Comparison of ENCODE assay signal across 8 cellular contexts in genomic region chr12:11758838-11759509, GRCh38.
DNase-seq lines count a peak whose midpoint lies in the region; ATAC-seq and TF ChIP-seq lines count a peak whose summit lies in the region.

No MANE protein-coding gene starts in this region.

- ATAC-seq in GM19395 (IDR thresholded peaks at IDR 0.05; ENCODE audit: unreplicated experiment) (peak; percentile 52), Right ventricle myocardium superior (ENCODE audit: poor library complexity) (peak; percentile 26), HG02970 (IDR thresholded peaks at IDR 0.05; ENCODE audit: low FRiP score, unreplicated experiment) (no peak)
- ATAC-seq in stimulated activated naive CD8-positive, alpha-beta T cell treated with anti-CD3 and anti-CD28 coated beads, Interleukin-15, Interleukin-2, amounts not matched to agents 100 U/mL and 50 U/mL, for 24 hours, result no peak

- DNase-seq in MM.1S, result peak; percentile 27
- DNase-seq in Right ventricle myocardium superior, result no peak
- no peak for DNase-seq in NCI-H1092 treated with DMSO at 0.1 percent for 48 hours (lab: John Stamatoyannopoulos, UW)
- no peak for DNase-seq in stimulated activated naive CD8-positive, alpha-beta T cell treated with anti-CD3 and anti-CD28 coated beads, Interleukin-15, Interleukin-2, amounts not matched to agents 100 U/mL and 50 U/mL, for 24 hours
- no peak for DNase-seq in NCI-H526 (lab: John Stamatoyannopoulos, UW)

- H3K4me3 ChIP-seq in MM.1S (ENCODE audit: low read length) (peak overlapping the region; percentile 8; the same call in 1 of the 2 replicates), stomach smooth muscle (ENCODE audit: low read length in 2 of 2) (peak overlapping the region in 1 of 2 donors; percentile 31)

- H3K4me1 ChIP-seq in MM.1S (ENCODE audit: low read length) (peaks cover 63% of the 10 kb centered on the region), stomach smooth muscle (ENCODE audit: control insufficient read depth, insufficient read depth, low read length) (peaks cover 73% of the 10 kb centered on the region)

- intact Hi-C loops in Right ventricle myocardium superior (cut with DNase I), result loop anchor here (10.0 kb wide), 1 partner anchor 104 kb away; no protein-coding TSS in a partner anchor

- peak overlapping the region; percentile 34 for H3K4me2 ChIP-seq in MM.1S (ENCODE audit: low read depth, low read length)

- H3K9me3 ChIP-seq in MM.1S (replicated peaks; ENCODE audit: insufficient read depth, low read length), result no peaks in the 10 kb centered on the region
- no peaks in the 10 kb centered on the region for H3K9me3 ChIP-seq in stomach smooth muscle (ENCODE audit: control insufficient read depth in 2 of 2, low read length in 2 of 2)

- H3K9me2 ChIP-seq in MM.1S (replicated peaks; ENCODE audit: insufficient read depth, low read length), result no peaks in the 10 kb centered on the region

- peaks cover 18% of the 10 kb centered on the region for H3K79me2 ChIP-seq in MM.1S (ENCODE audit: low read length)

- no peak for TF ChIP-seq CTCF in MM.1S (IDR thresholded peaks at IDR 0.05; ENCODE audit: low read length)

- peak overlapping the region; percentile 41; the same call in 1 of the 2 replicates for H3K9ac ChIP-seq in MM.1S (ENCODE audit: low read length)
- peak overlapping the region; percentile 67 to 79 for H3K9ac ChIP-seq in stomach smooth muscle (ENCODE audit: low read length in 2 of 2)

- H4K20me1 ChIP-seq in MM.1S (ENCODE audit: insufficient read depth, low read length), result no peaks in the 10 kb centered on the region

- H3K27ac ChIP-seq in MM.1S (ENCODE audit: low read length) (peak overlapping the region; percentile 80), stomach smooth muscle (ENCODE audit: low read length) (peak overlapping the region; percentile 99)

- H3K27me3 ChIP-seq in MM.1S (replicated peaks; ENCODE audit: insufficient read depth, low read length) (no peaks in the 10 kb centered on the region), stomach smooth muscle (ENCODE audit: control insufficient read depth in 1 of 2, insufficient read depth in 2 of 2, low read length in 2 of 2) (no peaks in the 10 kb centered on the region)

- peaks cover 9% of the 10 kb centered on the region for H3F3A ChIP-seq in MM.1S (ENCODE audit: insufficient read depth, low read length)

- 0 out of 2 replicates have a peak overlapping the region, but pooled peaks have one; percentile 7 for H2AFZ ChIP-seq in MM.1S (ENCODE audit: low read length)

- H3K36me3 ChIP-seq in MM.1S (replicated peaks; ENCODE audit: insufficient read depth, low read length), result no peaks in the 10 kb centered on the region
- peaks cover 0 to 4% of the 10 kb centered on the region in 2 donors for H3K36me3 ChIP-seq in stomach smooth muscle (ENCODE audit: control insufficient read depth in 2 of 2, insufficient read depth in 2 of 2, low read length in 2 of 2)

Comparison
In these comparisons a context has a peak if more than half of its experiments do, and no peak if none do; other contexts are left out.
1. ATAC-seq: peak in GM19395 (single experiment) and Right ventricle myocardium superior (single experiment); none in HG02970 (single experiment) and stimulated activated naive CD8-positive, alpha-beta T cell treated with anti-CD3 and anti-CD28 coated beads, Interleukin-15, Interleukin-2, amounts not matched to agents 100 U/mL and 50 U/mL, for 24 hours (single experiment).